Comparison of ENCODE assay signal across 11 cellular contexts in the genomic region with DNA sequence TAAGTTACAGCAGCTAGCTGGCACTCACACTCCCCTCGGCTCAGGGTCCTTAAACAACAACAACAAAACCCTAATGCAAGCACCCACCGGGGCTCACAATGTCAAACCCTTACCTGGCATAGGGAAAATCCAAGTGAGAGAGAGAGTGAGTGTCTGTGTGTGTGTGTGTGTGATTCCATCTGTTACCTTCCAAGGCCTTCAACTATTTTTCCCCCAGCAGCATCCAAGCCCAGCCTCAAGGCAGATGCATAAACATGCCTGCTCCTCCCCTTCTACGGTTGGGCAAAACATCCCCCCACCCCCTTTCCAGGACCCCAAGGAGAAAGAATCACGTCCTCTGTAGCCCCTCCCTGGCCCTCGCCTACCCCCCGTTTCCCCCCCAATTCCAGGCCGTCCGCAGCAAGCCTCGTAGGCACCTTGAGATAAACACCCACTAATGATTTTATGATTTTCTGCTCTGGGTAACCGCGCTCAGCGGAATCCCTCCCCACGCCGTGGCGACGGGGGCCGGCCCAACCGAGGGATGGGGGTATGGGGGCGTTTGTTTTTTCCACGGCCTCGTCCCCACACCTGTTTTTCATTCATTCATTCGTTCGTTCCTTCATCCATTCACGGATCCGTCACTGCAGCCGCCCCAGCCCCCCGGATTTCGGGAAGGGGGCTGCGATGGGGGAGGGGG. TPM values are rescaled to one million over a fixed set of nuclear protein-coding genes. Genes with fewer than 3 reads are reported as not detected.
A peak's percentile ranks its signal among the peaks of the same experiment; 100 is the strongest.
DNase-seq lines count a peak whose midpoint lies in the region; ATAC-seq and TF ChIP-seq lines count a peak whose summit lies in the region.
"Not testable (repeated sequence)": the region's sequence is repeated elsewhere in the genome, so short reads cannot be mapped to it uniquely, and the experiment has no call there.
"Had no signal": no experiment of that assay in that cellular context is flagged by ENCODE, and none has a peak within 500 bp of the region (broad histone marks: within the 10 kb centered on the region; RNA-seq: fewer than 3 reads in every experiment).

No MANE protein-coding gene starts in this region.

- in situ Hi-C loops in transverse colon (cut with MboI; ENCODE audit: low pct_ligation_motif_present in 1 of 4, low pct_unique_long_range_greater_than_20kb in 1 of 4, low sequenced_read_pairs in 3 of 4), result not testable (repeated sequence)

- H3K9me3 ChIP-seq in DND-41 (ENCODE audit: insufficient read depth, low read length, severe bottlenecking); T-helper 17 cell (ENCODE audit: control insufficient read depth, low read length, poor library complexity, severe bottlenecking); esophagus squamous epithelium; right lobe of liver; transverse colon: not testable (repeated sequence)

- peak overlapping the region; percentile 62 for H3K27ac ChIP-seq in DND-41 (ENCODE audit: low read length)
- peak overlapping the region in 1 of 4 donors; percentile 87 for H3K27ac ChIP-seq in esophagus squamous epithelium
- H3K27ac ChIP-seq in right lobe of liver; rectal smooth muscle tissue (ENCODE audit: low read depth, low read length): not testable (repeated sequence)
- peak overlapping the region in 3 of 4 donors; percentile 72 to 84 (median 76) for H3K27ac ChIP-seq in transverse colon

- H3K4me1 Mint-ChIP-seq in T-helper 17 cell, result peaks cover 18% of the 10 kb centered on the region

- not testable (repeated sequence) for H3K27me3 ChIP-seq in DND-41 (ENCODE audit: insufficient read depth, low read length, poor library complexity); esophagus squamous epithelium; right lobe of liver; rectal smooth muscle tissue (ENCODE audit: control insufficient read depth, insufficient read depth, low read length); transverse colon

- TF ChIP-seq EP300 in transverse colon (IDR thresholded peaks at IDR 0.05; ENCODE audit: low read depth), result not testable (repeated sequence)

- not testable (repeated sequence) for H3K27me3 Mint-ChIP-seq in T-helper 17 cell

- H3K4me3 Mint-ChIP-seq in T-helper 17 cell, result peak overlapping the region; percentile 86

- H3K27ac Mint-ChIP-seq in T-helper 17 cell, result peak overlapping the region; percentile 53

- peak overlapping the region; percentile 73 for H3K9ac ChIP-seq in DND-41 (ENCODE audit: low read depth, low read length)
- H3K9ac ChIP-seq in rectal smooth muscle tissue (ENCODE audit: low read length), result not testable (repeated sequence)

- intact Hi-C loops in esophagus squamous epithelium (cut with DNase I); right lobe of liver (cut with DNase I); transverse colon (cut with DNase I; ENCODE audit: low total_unique reads): not testable (repeated sequence)

- peak overlapping the region; percentile 77 for H3K4me2 ChIP-seq in DND-41 (ENCODE audit: insufficient read depth, low read length)

- WGBS in esophagus squamous epithelium, 2 donors, result 7 to 14% methylated on average over 2 to 14 of the region's 29 CpGs
- WGBS in right lobe of liver (ENCODE audit: insufficient coverage, low coverage, low lambda C conversion rate, missing lambda C conversion rate), result 6% methylated on average over 22 of the region's 29 CpGs
- WGBS in transverse colon (ENCODE audit: low coverage in 1 of 2), 2 donors, result 2 to 5% methylated on average over 10 to 23 of the region's 29 CpGs

- H3K79me2 ChIP-seq in DND-41 (ENCODE audit: insufficient read depth, low read length), result peaks cover 52% of the 10 kb centered on the region

- not testable (repeated sequence) for TF ChIP-seq POLR2A in esophagus squamous epithelium (IDR thresholded peaks at IDR 0.05); right lobe of liver (IDR thresholded peaks at IDR 0.05); transverse colon (IDR thresholded peaks at IDR 0.05)

- H3K4me3 ChIP-seq in DND-41 (ENCODE audit: low read depth in 1 of 2, low read length in 2 of 2) (peak overlapping the region; percentile 55 to 61; a peak in 3 of 4 replicates), esophagus squamous epithelium (peak overlapping the region; percentile 56 to 83 (median 70)), right lobe of liver (peak overlapping the region; percentile 51 to 62 (median 54)), rectal smooth muscle tissue (ENCODE audit: low read length) (peak overlapping the region; percentile 41), transverse colon (peak overlapping the region; percentile 29 to 92 (median 76))

- DNase-seq in DND-41 (peak; percentile 20), NCI-H146 (lab: John Stamatoyannopoulos, UW) (peak; percentile 27), amniotic epithelial cell (ENCODE audit: low read depth) (peak; percentile 30)
- not testable (repeated sequence) for DNase-seq in T-helper 17 cell; esophagus squamous epithelium (lab: John Stamatoyannopoulos, UW); right lobe of liver; transverse colon

- ATAC-seq in DND-41 (ENCODE audit: insufficient read depth, low read depth), result peak; percentile 18; the same call in 1 of the 3 replicates
- not testable (repeated sequence) for ATAC-seq in T-helper 17 cell, right lobe of liver

- H4K20me1 ChIP-seq in DND-41 (ENCODE audit: insufficient read depth, low read length), result peaks cover 28% of the 10 kb centered on the region; the same call in 1 of the 2 replicates

- not testable (repeated sequence) for TF ChIP-seq CTCF in DND-41 (IDR thresholded peaks at IDR 0.05; ENCODE audit: borderline replicate concordance, extremely low read depth, low read length, poor library complexity, severe bottlenecking); esophagus squamous epithelium (IDR thresholded peaks at IDR 0.05); right lobe of liver (IDR thresholded peaks at IDR 0.05); transverse colon (IDR thresholded peaks at IDR 0.05)

- peaks cover 10% of the 10 kb centered on the region; the same call in 1 of the 2 replicates for H3K36me3 ChIP-seq in DND-41 (ENCODE audit: insufficient read depth, low read length)
- not testable (repeated sequence) for H3K36me3 ChIP-seq in esophagus squamous epithelium; right lobe of liver; rectal smooth muscle tissue (ENCODE audit: control insufficient read depth, insufficient read depth, low read length); transverse colon

- not testable (repeated sequence) for H3K36me3 Mint-ChIP-seq in T-helper 17 cell (ENCODE audit: low read depth)

- H3K4me1 ChIP-seq in DND-41 (ENCODE audit: insufficient read depth, low read length), result peaks cover 19% of the 10 kb centered on the region
- H3K4me1 ChIP-seq in esophagus squamous epithelium, result peaks cover 4 to 29% (median 22%) of the 10 kb centered on the region in 3 donors
- H3K4me1 ChIP-seq in right lobe of liver; rectal smooth muscle tissue (ENCODE audit: control insufficient read depth, insufficient read depth, low read length): not testable (repeated sequence)
- peaks cover 4 to 22% (median 12%) of the 10 kb centered on the region in 4 donors for H3K4me1 ChIP-seq in transverse colon

- peak overlapping the region; percentile 52; the same call in 1 of the 2 replicates for H2AFZ ChIP-seq in DND-41 (ENCODE audit: low read depth, low read length)

RNA-seq across cellular contexts. Expression of gene SPDYE3, which starts 36.4 kb away (rescaled TPM):
- total RNA-seq in T-helper 17 cell, result not detected
- not detected for total RNA-seq in esophagus squamous epithelium
- total RNA-seq in right lobe of liver, result not detected
- not detected for total RNA-seq in transverse colon
- total RNA-seq: activated CD8-positive, alpha-beta memory T cell treated with anti-CD3 and anti-CD28 coated beads for 36 hours; pulmonary artery endothelial cell; Right ventricle myocardium superior had no signal

RNA-seq across cellular contexts. Expression of gene PVRIG, which starts 51.3 kb away (rescaled TPM):
- total RNA-seq in T-helper 17 cell (10 to 100 TPM; 30.1 to 30.5 TPM), esophagus squamous epithelium (under 1 TPM; 0.26 to 0.99 (median 0.67) TPM), right lobe of liver (under 1 TPM in 3 of 6 experiments, not detected in 3; 0.17 to 0.89 (median 0.37) TPM), transverse colon (1 to 10 TPM in 2 of 4 donors, not detected in 2; 2.2 to 4.3 TPM)
- total RNA-seq: pulmonary artery endothelial cell, Right ventricle myocardium superior had no signal

Comparison
In these comparisons a context has a peak if more than half of its experiments do, and no peak if none do; other contexts are left out.
1. RNA of gene PVRIG, which starts 51.3 kb away (total RNA-seq): 30.1 to 30.5 TPM in T-helper 17 cell; 2.2 to 4.3 TPM in transverse colon, 0.26 to 0.99 TPM in esophagus squamous epithelium and 0.17 to 0.89 TPM in right lobe of liver; every median in the first group is over 4 times any median in the second.
2. Peak in every context shown above with its lines, with median percentiles within 50 percentile points of each other: H3K4me3 ChIP-seq.